ENCODE assay signal across 8 cellular contexts in genomic region chr6:7389451-7390217, GRCh38. TPM values are rescaled to one million over a fixed set of nuclear protein-coding genes. Genes with fewer than 3 reads are reported as not detected.
DNase-seq lines count a peak whose midpoint lies in the region; ATAC-seq, FAIRE-seq and TF ChIP-seq lines count a peak whose summit lies in the region.

Gene CAGE1 (minus strand): TSS chr6:7389742. CDS start chr6:7387173, 2,569 bp downstream.
Gene RIOK1 (plus strand): TSS chr6:7389808. CDS start chr6:7390003, 195 bp downstream.

- no peaks in the 10 kb centered on the region for H3K27me3 Mint-ChIP-seq in endodermal cell (ENCODE audit: insufficient read depth)

- DNase-seq in Caki2 (ENCODE audit: low read depth) (peak; percentile 94), HTR-8/SVneo (ENCODE audit: insufficient read length, low spot score) (peak; percentile 96), NOMO-1 treated with DMSO at 0.1 percent for 48 hours (lab: John Stamatoyannopoulos, UW; ENCODE audit: unreplicated experiment) (peak; percentile 94), endodermal cell (peak; percentile 98)
- DNase-seq in activated CD8-positive, alpha-beta memory T cell treated with anti-CD3 and anti-CD28 coated beads, Interleukin-2, amount 50 U/mL, for 1 hour (ENCODE audit: extremely low read depth): peak; percentile 88
- DNase-seq in stimulated activated CD8-positive, alpha-beta memory T cell treated with anti-CD3 and anti-CD28 coated beads, Interleukin-15, amount 100 ng/mL, for 24 hours (ENCODE audit: low read depth): peak; percentile 90

- H3K27me3 ChIP-seq in endodermal cell (ENCODE audit: control insufficient read depth, insufficient read depth, low read length, poor library complexity, severe bottlenecking): no peaks in the 10 kb centered on the region

- H3K9me3 ChIP-seq in endodermal cell (ENCODE audit: control insufficient read depth, low read length) (no peaks in the 10 kb centered on the region), mesodermal cell (ENCODE audit: control insufficient read depth, low read length) (no peaks in the 10 kb centered on the region)

- peak within 1 kb of the TSS; percentile 84 for H3K27ac ChIP-seq in endodermal cell (ENCODE audit: low read depth, low read length)
- H3K27ac ChIP-seq in mesodermal cell (ENCODE audit: low read depth, low read length, severe bottlenecking): peak within 1 kb of the TSS; percentile 73

- H3K4me1 Mint-ChIP-seq in endodermal cell: peaks cover 30% of the 10 kb centered on the region

- peak within 1 kb of the TSS; percentile 90 for H3K4me3 Mint-ChIP-seq in endodermal cell

- peaks cover 17% of the 10 kb centered on the region for H3K36me3 ChIP-seq in endodermal cell (ENCODE audit: control insufficient read depth, insufficient read depth, low read length)
- H3K36me3 ChIP-seq in mesodermal cell (ENCODE audit: control insufficient read depth, insufficient read depth, low read length): peaks cover 24% of the 10 kb centered on the region

- H3K4me1 ChIP-seq in endodermal cell (ENCODE audit: control insufficient read depth, insufficient read depth, low read length): no peaks in the 10 kb centered on the region
- H3K4me1 ChIP-seq in mesodermal cell (ENCODE audit: control insufficient read depth, insufficient read depth, low read length, poor library complexity, severe bottlenecking): peaks cover 7% of the 10 kb centered on the region

- peak within 1 kb of the TSS; percentile 89 for H3K4me3 ChIP-seq in endodermal cell (ENCODE audit: low read length)
- peak within 1 kb of the TSS; percentile 74 for H3K4me3 ChIP-seq in mesodermal cell (ENCODE audit: extremely low read depth, insufficient read depth, low read length, poor library complexity, severe bottlenecking)

- peak within 1 kb of the TSS; percentile 75 for H3K9ac ChIP-seq in endodermal cell (ENCODE audit: extremely low read depth, low read length, poor library complexity, severe bottlenecking)

- peak; percentile 97 for ATAC-seq in GM21381 (IDR thresholded peaks at IDR 0.05; ENCODE audit: unreplicated experiment)

- 0% methylated on average over 14 to 62 of the region's 62 CpGs for WGBS in endodermal cell (ENCODE audit: insufficient coverage in 1 of 2, insufficient read length in 1 of 2), 2 experiments
- WGBS in mesodermal cell (ENCODE audit: insufficient coverage in 2 of 2), 2 experiments: 0% methylated on average over 46 to 57 of the region's 62 CpGs

- H3K36me3 Mint-ChIP-seq in endodermal cell (ENCODE audit: low read depth): peaks cover 17% of the 10 kb centered on the region

- peak; percentile 88 for FAIRE-seq in HTR-8/SVneo (lab: Jason Lieb, UNC)

- TF ChIP-seq CTCF in endodermal cell (conservative IDR thresholded peaks at IDR 0.05): peak; percentile 66

- in situ Hi-C loops in Caki2 (cut with HindIII; ENCODE audit: low pct_unique_long_range_greater_than_20kb, low sequenced_read_pairs): no loop called here

- H3K27ac Mint-ChIP-seq in endodermal cell: peak within 1 kb of the TSS; percentile 96

- no peaks in the 10 kb centered on the region for H3K9me3 Mint-ChIP-seq in endodermal cell

RNA-seq across cellular contexts. Expression of gene CAGE1, which starts in this region (rescaled TPM):
- not detected in 2 replicates for total RNA-seq in Caki2 (2014; rRNA removed; shearing (Covaris generic); ENCODE audit: low replicate concordance)
- total RNA-seq in endodermal cell: under 1 TPM; 0.15 to 0.22 TPM
- polyA plus RNA-seq in endodermal cell (2013, experiment 1 of 2): not detected
- not detected for polyA plus RNA-seq in endodermal cell (2013, experiment 2 of 2)
- not detected for polyA plus RNA-seq in mesodermal cell (2013, experiment 1 of 2)
- polyA plus RNA-seq in mesodermal cell (2013, experiment 2 of 2): not detected

RNA-seq across cellular contexts. Expression of gene RIOK1, which starts in this region (rescaled TPM):
- total RNA-seq in Caki2 (2014; rRNA removed; shearing (Covaris generic); ENCODE audit: low replicate concordance): 4.8 and 18.3 TPM in 2 replicates
- total RNA-seq in endodermal cell: 10 to 100 TPM; 17.7 to 20.3 TPM
- 20.2 TPM for polyA plus RNA-seq in endodermal cell (2013, experiment 1 of 2)
- 17.9 TPM for polyA plus RNA-seq in endodermal cell (2013, experiment 2 of 2)
- polyA plus RNA-seq in mesodermal cell (2013, experiment 1 of 2): 13.5 TPM
- 13.1 TPM for polyA plus RNA-seq in mesodermal cell (2013, experiment 2 of 2)

Comparison
In these comparisons a context has a peak if more than half of its experiments do, and no peak if none do; other contexts are left out.
1. Peak in every context shown above with its lines: DNase-seq, ATAC-seq, H3K4me3 ChIP-seq and H3K27ac ChIP-seq.